In the genomic region with DNA sequence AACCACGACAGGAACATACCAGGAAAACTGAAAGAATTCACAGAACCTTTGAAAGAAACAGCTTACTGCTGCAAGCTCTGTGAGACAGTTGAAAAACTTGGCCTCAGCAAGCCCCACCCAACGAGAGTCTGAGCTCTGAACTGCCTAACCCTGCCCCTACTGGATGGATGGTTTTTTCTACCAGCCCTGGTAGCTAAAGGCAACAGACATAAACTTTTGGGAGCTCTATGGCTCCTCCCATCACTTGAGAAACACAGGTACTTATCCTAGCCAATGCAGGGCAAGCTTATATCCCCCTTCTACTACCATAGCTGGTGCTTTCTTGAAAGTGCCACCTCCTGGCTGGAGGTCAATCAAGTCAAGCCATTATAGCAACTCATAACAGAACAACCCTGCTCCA, we compare ENCODE assay signal across 31 cellular contexts.
"Had no signal": no experiment of that assay in that cellular context is flagged by ENCODE, and none has a peak within 500 bp of the region (broad histone marks: within the 10 kb centered on the region; RNA-seq: fewer than 3 reads in every experiment).

No MANE protein-coding gene starts in this region.

- H3K36me3 Mint-ChIP-seq: activated naive CD4-positive, alpha-beta T cell treated with anti-CD3 and anti-CD28 coated beads, Interleukin-2, amount 50 U/mL, for 24 hours; activated naive CD8-positive, alpha-beta T cell treated with anti-CD3 and anti-CD28 coated beads, Interleukin-2, amount 10 ng/mL, durations not matched to agents 7 days and 5 days had no signal

- H3K36me3 ChIP-seq: ascending aorta, cardiac muscle cell had no signal

- H3K4me3 Mint-ChIP-seq: activated CD4-positive, alpha-beta T cell treated with anti-CD3 and anti-CD28 coated beads for 36 hours; activated CD4-positive, alpha-beta T cell treated with anti-CD3 and anti-CD28 coated beads, Interleukin-2, amount 10 ng/mL, durations not matched to agents 7 days and 5 days; activated CD8-positive, alpha-beta T cell treated with anti-CD3 and anti-CD28 coated beads, Interleukin-2, amount 10 ng/mL, durations not matched to agents 7 days and 5 days; activated naive CD4-positive, alpha-beta T cell treated with anti-CD3 and anti-CD28 coated beads, Interleukin-2, amount 50 U/mL, for 24 hours; activated naive CD8-positive, alpha-beta T cell treated with anti-CD3 and anti-CD28 coated beads, Interleukin-2, amount 10 ng/mL, durations not matched to agents 7 days and 5 days; activated T-cell treated with anti-CD3 and anti-CD28 coated beads, Interleukin-2, amount 50 U/mL, for 24 hours; central memory CD8-positive, alpha-beta T cell had no signal

- H2AFZ ChIP-seq: PC-9 had no signal

- H3K4me2 ChIP-seq: KMS-11, PC-9 had no signal

- H3K4me3 ChIP-seq: ascending aorta, cardiac muscle cell, PC-9 had no signal

- DNase-seq: activated CD4-positive, alpha-beta T cell treated with anti-CD3 and anti-CD28 coated beads for 36 hours; activated CD4-positive, alpha-beta T cell treated with anti-CD3 and anti-CD28 coated beads, Interleukin-2, amount 10 ng/mL, durations not matched to agents 7 days and 5 days; activated CD4-positive, alpha-beta T cell treated with anti-CD3 and anti-CD28 coated beads, Interleukin-2, amount 50 U/mL, for 48 hours; activated CD8-positive, alpha-beta T cell treated with anti-CD3 and anti-CD28 coated beads, Interleukin-2, amount 10 ng/mL, durations not matched to agents 7 days and 5 days; activated gamma-delta T cell; activated naive CD4-positive, alpha-beta T cell treated with Interleukin-2 at 50 U/mL for 16 hours; activated naive CD8-positive, alpha-beta T cell treated with anti-CD3 and anti-CD28 coated beads, Interleukin-2, amount 10 ng/mL, durations not matched to agents 7 days and 5 days; activated T-cell treated with anti-CD3 and anti-CD28 coated beads, Interleukin-2, amount 50 U/mL, for 24 hours; amygdala; MM.1S; MV-4-11; NCI-H1092 treated with DMSO at 0.1 percent for 48 hours; NCI-H2029 treated with DMSO at 0.1 percent for 48 hours; NCI-H2107; NCI-H226; NCI-H446 treated with DMSO at 0.1 percent for 48 hours; NCI-H526; NK-92 treated with Interleukin-12 subunit alpha and Interleukin-12 subunit beta, amount 100 ng/mL, for 24 hours; PC-9; SIG-M5; T1000 had no signal

- ATAC-seq: activated CD4-positive, alpha-beta T cell treated with anti-CD3 and anti-CD28 coated beads for 36 hours; activated CD4-positive, CD25-positive, alpha-beta regulatory T cell treated with anti-CD3 and anti-CD28 coated beads, Interleukin-2, amount 50 U/mL, for 24 hours; activated CD8-positive, alpha-beta T cell treated with anti-CD3 and anti-CD28 coated beads, Interleukin-2, amount 10 ng/mL, durations not matched to agents 7 days and 5 days; Right ventricle myocardium inferior had no signal

- H3K9me3 ChIP-seq: ascending aorta had no signal

- H3K4me1 Mint-ChIP-seq: activated CD4-positive, alpha-beta T cell treated with anti-CD3 and anti-CD28 coated beads for 36 hours; activated CD4-positive, alpha-beta T cell treated with anti-CD3 and anti-CD28 coated beads, Interleukin-2, amount 10 ng/mL, durations not matched to agents 7 days and 5 days; activated naive CD4-positive, alpha-beta T cell treated with anti-CD3 and anti-CD28 coated beads, Interleukin-2, amount 50 U/mL, for 24 hours; activated naive CD8-positive, alpha-beta T cell treated with anti-CD3 and anti-CD28 coated beads, Interleukin-2, amount 10 ng/mL, durations not matched to agents 7 days and 5 days; central memory CD8-positive, alpha-beta T cell had no signal

- H3K27ac Mint-ChIP-seq: activated CD4-positive, alpha-beta T cell treated with anti-CD3 and anti-CD28 coated beads for 36 hours; activated CD4-positive, alpha-beta T cell treated with anti-CD3 and anti-CD28 coated beads, Interleukin-2, amount 10 ng/mL, durations not matched to agents 7 days and 5 days; activated CD8-positive, alpha-beta T cell treated with anti-CD3 and anti-CD28 coated beads, Interleukin-2, amount 10 ng/mL, durations not matched to agents 7 days and 5 days; activated naive CD4-positive, alpha-beta T cell treated with anti-CD3 and anti-CD28 coated beads, Interleukin-2, amount 50 U/mL, for 24 hours; activated naive CD8-positive, alpha-beta T cell treated with anti-CD3 and anti-CD28 coated beads, Interleukin-2, amount 10 ng/mL, durations not matched to agents 7 days and 5 days; activated T-cell treated with anti-CD3 and anti-CD28 coated beads, Interleukin-2, amount 50 U/mL, for 24 hours; activated T-helper 2 cell treated with anti-CD3 and anti-CD28 coated beads, Interferon-gamma antibody, Interleukin-2, Interleukin-4, amounts not matched to agents 10 μg/mL and 5 μg/mL and 100 μg/mL, durations not matched to agents 14 hours and 24 hours and 36 hours had no signal

- H3K27me3 ChIP-seq: ascending aorta, cardiac muscle cell had no signal

- FAIRE-seq: RCC 7860 had no signal

- H3K9me3 Mint-ChIP-seq: activated naive CD4-positive, alpha-beta T cell treated with anti-CD3 and anti-CD28 coated beads, Interleukin-2, amount 50 U/mL, for 24 hours had no signal

- H3K27me3 Mint-ChIP-seq: activated CD4-positive, alpha-beta T cell treated with anti-CD3 and anti-CD28 coated beads, Interleukin-2, amount 10 ng/mL, durations not matched to agents 7 days and 5 days; activated naive CD4-positive, alpha-beta T cell treated with anti-CD3 and anti-CD28 coated beads, Interleukin-2, amount 50 U/mL, for 24 hours; activated naive CD8-positive, alpha-beta T cell treated with anti-CD3 and anti-CD28 coated beads, Interleukin-2, amount 10 ng/mL, durations not matched to agents 7 days and 5 days; activated T-cell treated with anti-CD3 and anti-CD28 coated beads, Interleukin-2, amount 50 U/mL, for 24 hours; central memory CD8-positive, alpha-beta T cell had no signal

- H3K27ac ChIP-seq: ascending aorta, cardiac muscle cell, KMS-11, PC-9, RWPE1 had no signal

- H3K9ac ChIP-seq: KMS-11 had no signal

- H3K4me1 ChIP-seq: ascending aorta had no signal
